In genomic region chr13:52642131-52642530, GRCh38 we compare ENCODE assay signal across 1 cellular context.
TF ChIP-seq lines count a peak whose summit lies in the region.

Gene HNRNPA1L2 (plus strand): TSS chr13:52642431. CDS start chr13:52642493, 62 bp downstream.

TF ChIP-seq in SK-N-SH treated with all-trans-retinoic acid at 6 μM for 48 hours, 23 proteins besides CTCF, POLR2A, EP300 and RAD21 (continued from another document):
- TF ChIP-seq CSRNP3 (CRISPR knock-in tag; IDR thresholded peaks at IDR 0.05) (no peak), BACH2 (CRISPR knock-in tag; IDR thresholded peaks at IDR 0.05; ENCODE audit: borderline replicate concordance) (no peak)
